Comparison of ENCODE assay signal across 8 cellular contexts in genomic region chr7:42843209-42843800, GRCh38.
A peak's percentile ranks its signal among the peaks of the same experiment; 100 is the strongest.
DNase-seq lines count a peak whose midpoint lies in the region; ATAC-seq and TF ChIP-seq lines count a peak whose summit lies in the region.

No MANE protein-coding gene starts in this region.

- H3K36me3 Mint-ChIP-seq in GM23338 (ENCODE audit: low read depth), result no peaks in the 10 kb centered on the region

- no peak for TF ChIP-seq EP300 in transverse colon (IDR thresholded peaks at IDR 0.05; ENCODE audit: low read depth)

- H3K27me3 ChIP-seq in GM23338 (ENCODE audit: insufficient read depth), result no peaks in the 10 kb centered on the region
- H3K27me3 ChIP-seq in breast epithelium, result no peaks in the 10 kb centered on the region
- H3K27me3 ChIP-seq in left lung, result peaks cover 0 to 19% of the 10 kb centered on the region in 2 donors
- H3K27me3 ChIP-seq in transverse colon, result peaks cover 3% of the 10 kb centered on the region

- no peaks in the 10 kb centered on the region for H3K4me1 Mint-ChIP-seq in GM23338

- no peaks in the 10 kb centered on the region for H3K79me2 ChIP-seq in GM23338 (replicated peaks; ENCODE audit: insufficient read depth)

- H3K27ac Mint-ChIP-seq in GM23338, result no peak overlapping the region

- no peak overlapping the region for H3K4me2 ChIP-seq in GM23338

- 0 out of 2 replicates have a peak overlapping the region, but pooled peaks have one; percentile 20 for H2AFZ ChIP-seq in GM23338

- in situ Hi-C loops in transverse colon (cut with MboI; ENCODE audit: low pct_ligation_motif_present in 1 of 4, low pct_unique_long_range_greater_than_20kb in 1 of 4, low sequenced_read_pairs in 3 of 4), result loop anchor here in 3 of 4 donors (25.0 kb wide), 2 partner anchors 606 to 906 kb away; partner anchors contain the start of gene GLI3 (in 1 of the 3)

- no peaks in the 10 kb centered on the region for H3K9me3 Mint-ChIP-seq in GM23338

- no peaks in the 10 kb centered on the region for H3F3A ChIP-seq in GM23338 (replicated peaks; ENCODE audit: low read depth)

- H3K36me3 ChIP-seq in GM23338 (ENCODE audit: insufficient read depth) (no peaks in the 10 kb centered on the region), breast epithelium (no peaks in the 10 kb centered on the region), left lung (no peaks in the 10 kb centered on the region), transverse colon (no peaks in the 10 kb centered on the region)

- DNase-seq in DMS53 treated with DMSO at 0.1 percent for 48 hours (lab: John Stamatoyannopoulos, UW; ENCODE audit: unreplicated experiment) (peak; percentile 15), GM23338 (ENCODE audit: low spot score) (peak; percentile 84), NCI-H2227 treated with DMSO at 0.1 percent for 48 hours (lab: John Stamatoyannopoulos, UW) (peak; percentile 23), breast epithelium (ENCODE audit: low spot score in 2 of 2) (no peak), left lung (peak in 1 of 2 donors; percentile 46), transverse colon (peak; percentile 20), OCI-M2 (lab: John Stamatoyannopoulos, UW; ENCODE audit: unreplicated experiment) (no peak), NCI-H1436 treated with DMSO at 0.1 percent for 48 hours (lab: John Stamatoyannopoulos, UW) (no peak)

- no peaks in the 10 kb centered on the region for H4K20me1 ChIP-seq in GM23338 (replicated peaks; ENCODE audit: insufficient read depth)

- H3K9me2 ChIP-seq in GM23338 (ENCODE audit: insufficient read depth), result no peaks in the 10 kb centered on the region

- H3K9me3 ChIP-seq in breast epithelium, result no peaks in the 10 kb centered on the region
- no peaks in the 10 kb centered on the region for H3K9me3 ChIP-seq in left lung
- no peaks in the 10 kb centered on the region for H3K9me3 ChIP-seq in transverse colon

- no peaks in the 10 kb centered on the region; the same call in 1 of the 2 replicates for H3K4me1 ChIP-seq in GM23338 (ENCODE audit: insufficient read depth)
- H3K4me1 ChIP-seq in breast epithelium, result no peaks in the 10 kb centered on the region
- no peaks in the 10 kb centered on the region for H3K4me1 ChIP-seq in left lung
- H3K4me1 ChIP-seq in transverse colon, result peaks cover 0 to 5% (median 0%) of the 10 kb centered on the region in 4 donors

- WGBS in transverse colon (ENCODE audit: low coverage in 1 of 2), 2 donors, result 39 to 61% methylated on average over 3 to 12 of the region's 12 CpGs

- no peak overlapping the region for H3K4me3 ChIP-seq in GM23338
- H3K4me3 ChIP-seq in breast epithelium, result peak overlapping the region in 1 of 3 donors; percentile 13
- H3K4me3 ChIP-seq in left lung, result no peak overlapping the region
- no peak overlapping the region for H3K4me3 ChIP-seq in transverse colon

- peak; percentile 97 for ATAC-seq in GM23338
- ATAC-seq in left lung, result peak; percentile 97

- TF ChIP-seq CTCF in GM23338 (conservative IDR thresholded peaks at IDR 0.05; ENCODE audit: low read depth in 2 of 2) (peak; percentile 68 to 83), breast epithelium (IDR thresholded peaks at IDR 0.05) (peak in 2 of 3 donors; percentile 51 to 64), left lung (IDR thresholded peaks at IDR 0.05) (peak; percentile 40 to 49), transverse colon (IDR thresholded peaks at IDR 0.05) (peak in 4 of 5 experiments; percentile 37 to 46 (median 40))

- intact Hi-C loops in breast epithelium (cut with DNase I; ENCODE audit: low total_unique reads) (no loop called here), left lung (cut with DNase I) (no loop called here), transverse colon (cut with DNase I; ENCODE audit: low total_unique reads) (no loop called here)

- no peak overlapping the region for H3K4me3 Mint-ChIP-seq in GM23338

- H3K27ac ChIP-seq in GM23338 (ENCODE audit: low read depth) (no peak overlapping the region), breast epithelium (no peak overlapping the region), left lung (no peak overlapping the region), transverse colon (no peak overlapping the region)

- no peak for TF ChIP-seq POLR2A in breast epithelium (IDR thresholded peaks at IDR 0.05)
- TF ChIP-seq POLR2A in transverse colon (IDR thresholded peaks at IDR 0.05), result no peak

- peaks cover 2% of the 10 kb centered on the region for H3K27me3 Mint-ChIP-seq in GM23338 (ENCODE audit: insufficient read depth, low read depth, poor library complexity)

TF ChIP-seq in GM23338, 12 proteins besides CTCF, POLR2A, EP300 and RAD21 (continues in another document):
- TF ChIP-seq JUNB (IDR thresholded peaks at IDR 0.05; ENCODE audit: unreplicated experiment) (no peak), REST (IDR thresholded peaks at IDR 0.05; ENCODE audit: unreplicated experiment) (no peak), NANOG (IDR thresholded peaks at IDR 0.05; ENCODE audit: borderline replicate concordance) (no peak), ZNF114 (CRISPR knock-in tag; IDR thresholded peaks at IDR 0.05) (no peak), EZH2 (IDR thresholded peaks at IDR 0.05; ENCODE audit: low read depth, unreplicated experiment) (no peak), STAT1 (IDR thresholded peaks at IDR 0.05; ENCODE audit: unreplicated experiment) (no peak), ZNF331 (CRISPR knock-in tag; IDR thresholded peaks at IDR 0.05; ENCODE audit: low read depth) (no peak), EZH2phosphoT487 (IDR thresholded peaks at IDR 0.05; ENCODE audit: unreplicated experiment) (no peak), POLR2AphosphoS5 (IDR thresholded peaks at IDR 0.05; ENCODE audit: low read depth) (no peak)
- TF ChIP-seq, protein P1, sequence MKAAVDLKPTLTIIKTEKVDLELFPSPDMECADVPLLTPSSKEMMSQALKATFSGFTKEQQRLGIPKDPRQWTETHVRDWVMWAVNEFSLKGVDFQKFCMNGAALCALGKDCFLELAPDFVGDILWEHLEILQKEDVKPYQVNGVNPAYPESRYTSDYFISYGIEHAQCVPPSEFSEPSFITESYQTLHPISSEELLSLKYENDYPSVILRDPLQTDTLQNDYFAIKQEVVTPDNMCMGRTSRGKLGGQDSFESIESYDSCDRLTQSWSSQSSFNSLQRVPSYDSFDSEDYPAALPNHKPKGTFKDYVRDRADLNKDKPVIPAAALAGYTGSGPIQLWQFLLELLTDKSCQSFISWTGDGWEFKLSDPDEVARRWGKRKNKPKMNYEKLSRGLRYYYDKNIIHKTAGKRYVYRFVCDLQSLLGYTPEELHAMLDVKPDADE (IDR thresholded peaks at IDR 0.05), result no peak

Comparison
In these comparisons a context has a peak if more than half of its experiments do, and no peak if none do; other contexts are left out.
1. DNase-seq: peak in DMS53 treated with DMSO at 0.1 percent for 48 hours (single experiment), GM23338 (single experiment), NCI-H2227 treated with DMSO at 0.1 percent for 48 hours (single experiment) and transverse colon (single experiment); none in breast epithelium (0 of 2), OCI-M2 (single experiment) and NCI-H1436 treated with DMSO at 0.1 percent for 48 hours (single experiment).
2. Peak in every context shown above with its lines, with median percentiles within 50 percentile points of each other: CTCF ChIP-seq.